1 cellular context compared by ENCODE assay signal in the genomic region with DNA sequence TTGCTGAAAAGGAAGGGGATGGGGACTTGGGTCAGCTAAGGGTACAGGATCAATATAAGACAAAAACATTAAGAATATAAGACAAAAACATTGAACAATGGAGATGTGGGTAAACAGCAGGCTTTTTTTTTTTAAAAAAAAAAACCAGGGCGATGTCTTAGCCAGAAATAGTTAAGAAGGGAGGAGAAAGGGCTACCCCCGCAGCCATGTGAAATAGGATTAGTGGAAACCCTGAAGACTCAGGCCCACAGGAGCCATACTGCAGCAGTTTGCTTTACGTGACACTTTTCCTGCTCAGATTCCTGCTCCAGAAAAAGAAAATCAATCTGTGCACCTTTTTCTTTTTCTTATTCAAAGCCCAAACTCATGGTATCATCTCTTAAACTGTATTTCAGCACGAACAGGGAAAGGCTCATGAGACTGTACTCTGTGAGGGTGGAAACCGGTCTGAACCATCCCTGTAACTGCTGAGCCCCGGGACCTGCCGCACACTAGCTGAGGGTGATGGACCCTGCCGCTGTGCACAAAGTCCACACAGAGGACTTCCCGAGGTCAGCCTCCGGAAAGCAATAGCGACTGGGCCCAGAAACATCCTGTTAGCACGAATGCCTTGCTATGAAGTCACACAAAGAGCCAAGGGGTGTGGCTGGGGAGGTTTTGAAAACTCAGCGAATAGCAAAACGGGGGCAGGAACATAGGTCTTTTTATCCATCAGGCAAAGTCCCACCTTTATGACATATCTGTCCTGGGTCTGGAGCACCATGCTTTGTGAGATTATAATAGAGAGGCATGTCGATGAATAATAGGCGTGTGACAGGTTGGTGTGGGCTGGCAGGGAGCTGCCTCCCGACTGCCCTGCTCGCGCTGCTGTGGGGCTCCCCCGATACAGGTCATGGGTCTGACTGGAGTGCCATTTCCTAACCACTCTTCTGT.
TF ChIP-seq lines count a peak whose summit lies in the region.

No MANE protein-coding gene starts in this region.

TF ChIP-seq in H1, 55 proteins besides CTCF, POLR2A, EP300 and RAD21:
- TF ChIP-seq FOSL1 (IDR thresholded peaks at IDR 0.05; ENCODE audit: insufficient read depth, low read depth, low read length) (no peak), TAF1 (IDR thresholded peaks at IDR 0.05; ENCODE audit: low read depth, low read length) (peak; percentile 33; the same call in 1 of the 2 replicates), JUND (IDR thresholded peaks at IDR 0.05; ENCODE audit: low read length) (no peak), RBBP5 (IDR thresholded peaks at IDR 0.05; ENCODE audit: borderline replicate concordance, low read depth, low read length) (no peak)
